In genomic region chr5:177362102-177362868, GRCh38 we compare ENCODE assay signal across 9 cellular contexts. TPM values are rescaled to one million over a fixed set of nuclear protein-coding genes. Genes with fewer than 3 reads are reported as not detected.
A peak's percentile ranks its signal among the peaks of the same experiment; 100 is the strongest.
DNase-seq lines count a peak whose midpoint lies in the region; ATAC-seq and TF ChIP-seq lines count a peak whose summit lies in the region.
"Had no signal": no experiment of that assay in that cellular context is flagged by ENCODE, and none has a peak within 500 bp of the region (broad histone marks: within the 10 kb centered on the region; RNA-seq: fewer than 3 reads in every experiment).

No MANE protein-coding gene starts in this region.

- H2AFZ ChIP-seq in GM23338 (peak overlapping the region; percentile 95), parathyroid adenoma (peak overlapping the region; percentile 96)

- H3K4me3 Mint-ChIP-seq in GM23338: peak overlapping the region; percentile 76

- no peaks in the 10 kb centered on the region for H3K9me3 ChIP-seq in effector memory CD4-positive, alpha-beta T cell (ENCODE audit: control insufficient read depth, low read length)
- no peaks in the 10 kb centered on the region for H3K9me3 ChIP-seq in parathyroid adenoma (ENCODE audit: control insufficient read depth, low read length)

- no peak overlapping the region for H3K27ac ChIP-seq in GM23338 (ENCODE audit: low read depth)
- peak overlapping the region; percentile 88 for H3K27ac ChIP-seq in effector memory CD4-positive, alpha-beta T cell (ENCODE audit: insufficient read depth, low read length, poor library complexity, severe bottlenecking)
- peak overlapping the region; percentile 58 for H3K27ac ChIP-seq in parathyroid adenoma

- H3K27me3 Mint-ChIP-seq in GM23338 (ENCODE audit: insufficient read depth, low read depth, poor library complexity): peaks cover 23% of the 10 kb centered on the region

- H3K27me3 ChIP-seq in GM23338 (ENCODE audit: insufficient read depth): peaks cover 6% of the 10 kb centered on the region
- no peaks in the 10 kb centered on the region for H3K27me3 ChIP-seq in effector memory CD4-positive, alpha-beta T cell (replicated peaks; ENCODE audit: control insufficient read depth, insufficient read depth, low read length, poor library complexity, severe bottlenecking)
- H3K27me3 ChIP-seq in parathyroid adenoma (ENCODE audit: control insufficient read depth, insufficient read depth, low read length): no peaks in the 10 kb centered on the region

- H3K4me1 Mint-ChIP-seq in GM23338: peaks cover 36% of the 10 kb centered on the region

- H3K36me3 ChIP-seq in GM23338 (ENCODE audit: insufficient read depth) (no peaks in the 10 kb centered on the region), parathyroid adenoma (ENCODE audit: control insufficient read depth, insufficient read depth, low read length) (no peaks in the 10 kb centered on the region)
- H3K36me3 ChIP-seq in effector memory CD4-positive, alpha-beta T cell (ENCODE audit: control insufficient read depth, insufficient read depth, low read length): peaks cover 21% of the 10 kb centered on the region

- H3K4me1 ChIP-seq in GM23338 (ENCODE audit: insufficient read depth): peaks cover 36% of the 10 kb centered on the region
- peaks cover 66% of the 10 kb centered on the region for H3K4me1 ChIP-seq in effector memory CD4-positive, alpha-beta T cell (ENCODE audit: control insufficient read depth, insufficient read depth, low read length, poor library complexity, severe bottlenecking)
- peaks cover 12% of the 10 kb centered on the region for H3K4me1 ChIP-seq in parathyroid adenoma

- peak; percentile 1; the same call in 1 of the 3 replicates for ATAC-seq in GM23338
- no peak for ATAC-seq in GM21367 (IDR thresholded peaks at IDR 0.05; ENCODE audit: unreplicated experiment)
- no peak for ATAC-seq in GM19023 (IDR thresholded peaks at IDR 0.05; ENCODE audit: unreplicated experiment)

- peaks cover 17% of the 10 kb centered on the region; the same call in 1 of the 2 replicates for H3F3A ChIP-seq in GM23338 (replicated peaks; ENCODE audit: low read depth)

- no peak for TF ChIP-seq CTCF in GM23338 (conservative IDR thresholded peaks at IDR 0.05; ENCODE audit: low read depth in 2 of 2)
- no peak for TF ChIP-seq CTCF in parathyroid adenoma (IDR thresholded peaks at IDR 0.05)
- no peak for TF ChIP-seq CTCF in foreskin fibroblast (IDR thresholded peaks at IDR 0.05; ENCODE audit: low read depth, low read length)

- peak overlapping the region; percentile 71 for H3K4me3 ChIP-seq in GM23338
- H3K4me3 ChIP-seq in effector memory CD4-positive, alpha-beta T cell (ENCODE audit: insufficient read depth, low read depth, low read length, poor library complexity, severe bottlenecking): peak overlapping the region; percentile 47
- peak overlapping the region; percentile 55 for H3K4me3 ChIP-seq in parathyroid adenoma (ENCODE audit: low read depth, low read length)
- no peak overlapping the region for H3K4me3 ChIP-seq in foreskin fibroblast (ENCODE audit: low read depth in 1 of 2, low read length in 2 of 2)

- no peak overlapping the region for H3K27ac Mint-ChIP-seq in GM23338

- no peaks in the 10 kb centered on the region for H4K20me1 ChIP-seq in GM23338 (replicated peaks; ENCODE audit: insufficient read depth)

- H3K9ac ChIP-seq in parathyroid adenoma: no peak overlapping the region

- DNase-seq in GM23338 (ENCODE audit: low spot score) (peak; percentile 32), T follicular helper cell (ENCODE audit: low read depth) (peak; percentile 39), DMS 273 (lab: John Stamatoyannopoulos, UW; ENCODE audit: unreplicated experiment) (no peak), foreskin fibroblast (no peak)
- DNase-seq in effector memory CD4-positive, alpha-beta T cell: peak; percentile 34 to 53 (median 44)

- no peaks in the 10 kb centered on the region for H3K36me3 Mint-ChIP-seq in GM23338 (ENCODE audit: low read depth)

- no peaks in the 10 kb centered on the region for H3K79me2 ChIP-seq in GM23338 (replicated peaks; ENCODE audit: insufficient read depth)
- H3K79me2 ChIP-seq in parathyroid adenoma: no peaks in the 10 kb centered on the region

- no peaks in the 10 kb centered on the region for H3K9me2 ChIP-seq in GM23338 (ENCODE audit: insufficient read depth)

- H3K9me3 Mint-ChIP-seq in GM23338: no peaks in the 10 kb centered on the region; the same call in 2 of the 3 replicates

- H3K4me2 ChIP-seq in GM23338 (peak overlapping the region; percentile 88), parathyroid adenoma (ENCODE audit: low read length) (peak overlapping the region; percentile 78)

TF ChIP-seq in GM23338, 12 proteins besides CTCF, POLR2A, EP300 and RAD21 (continues in another document):
- TF ChIP-seq, protein P1, sequence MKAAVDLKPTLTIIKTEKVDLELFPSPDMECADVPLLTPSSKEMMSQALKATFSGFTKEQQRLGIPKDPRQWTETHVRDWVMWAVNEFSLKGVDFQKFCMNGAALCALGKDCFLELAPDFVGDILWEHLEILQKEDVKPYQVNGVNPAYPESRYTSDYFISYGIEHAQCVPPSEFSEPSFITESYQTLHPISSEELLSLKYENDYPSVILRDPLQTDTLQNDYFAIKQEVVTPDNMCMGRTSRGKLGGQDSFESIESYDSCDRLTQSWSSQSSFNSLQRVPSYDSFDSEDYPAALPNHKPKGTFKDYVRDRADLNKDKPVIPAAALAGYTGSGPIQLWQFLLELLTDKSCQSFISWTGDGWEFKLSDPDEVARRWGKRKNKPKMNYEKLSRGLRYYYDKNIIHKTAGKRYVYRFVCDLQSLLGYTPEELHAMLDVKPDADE (IDR thresholded peaks at IDR 0.05): no peak
- TF ChIP-seq CREB1 (CRISPR knock-in tag; IDR thresholded peaks at IDR 0.05; ENCODE audit: low read depth) (no peak), ZNF114 (CRISPR knock-in tag; IDR thresholded peaks at IDR 0.05) (no peak), NANOG (IDR thresholded peaks at IDR 0.05; ENCODE audit: borderline replicate concordance) (no peak), JUNB (IDR thresholded peaks at IDR 0.05; ENCODE audit: unreplicated experiment) (no peak)

RNA-seq across cellular contexts. Expression of gene RGS14, which starts 4.6 kb away (rescaled TPM):
- total RNA-seq in GM23338 (2014; rRNA removed; shearing (Covaris generic)): 37.9 and 39.3 TPM in 2 replicates
- 23.5 and 24.8 TPM in 2 replicates for polyA plus RNA-seq in GM23338 (2016; fragmentation: Nextera tagmentation; extraction: Ambion mirVana)

RNA-seq across cellular contexts. Expression of gene LMAN2, which starts 10.8 kb away (rescaled TPM):
- total RNA-seq in GM23338 (2014; rRNA removed; shearing (Covaris generic)): 220 and 227 TPM in 2 replicates
- 145 and 153 TPM in 2 replicates for polyA plus RNA-seq in GM23338 (2016; fragmentation: Nextera tagmentation; extraction: Ambion mirVana)

RNA-seq across cellular contexts. Expression of gene SLC34A1, which starts 21.9 kb away (rescaled TPM):
- total RNA-seq in GM23338 (2014; rRNA removed; shearing (Covaris generic)): 0.31 TPM in 1 of 2 replicates, not detected in the other
- polyA plus RNA-seq in GM23338 (2016; fragmentation: Nextera tagmentation; extraction: Ambion mirVana): not detected in 2 replicates
- total RNA-seq: lung microvascular endothelial cell had no signal

RNA-seq across cellular contexts. Expression of gene PFN3, which starts 38.2 kb away (rescaled TPM):
- total RNA-seq in GM23338 (2014; rRNA removed; shearing (Covaris generic)): 1.9 TPM in 1 of 2 replicates, not detected in the other
- 2.0 and 3.1 TPM in 2 replicates for polyA plus RNA-seq in GM23338 (2016; fragmentation: Nextera tagmentation; extraction: Ambion mirVana)
- total RNA-seq: lung microvascular endothelial cell had no signal

RNA-seq across cellular contexts. Expression of gene F12, which starts 47.1 kb away (rescaled TPM):
- total RNA-seq in GM23338 (2014; rRNA removed; shearing (Covaris generic)): 2.6 and 2.9 TPM in 2 replicates
- 8.0 and 8.1 TPM in 2 replicates for polyA plus RNA-seq in GM23338 (2016; fragmentation: Nextera tagmentation; extraction: Ambion mirVana)

Comparison
In these comparisons a context has a peak if more than half of its experiments do, and no peak if none do; other contexts are left out.
1. DNase-seq: peak in GM23338 (single experiment), T follicular helper cell (single experiment) and effector memory CD4-positive, alpha-beta T cell (3 of 3); none in DMS 273 (single experiment) and foreskin fibroblast (0 of 2).
2. H3K4me3 ChIP-seq: peak in GM23338 (single experiment), effector memory CD4-positive, alpha-beta T cell (single experiment) and parathyroid adenoma (single experiment); none in foreskin fibroblast (0 of 2).